Comparison of ENCODE assay signal across 8 cellular contexts in genomic region chr18:3593904-3594759, GRCh38.
DNase-seq lines count a peak whose midpoint lies in the region; ATAC-seq lines count a peak whose summit lies in the region.

No MANE protein-coding gene starts in this region.

- intact Hi-C loops in sciatic nerve (cut with DNase I): loop anchor here (10.0 kb wide), 1 partner anchor 71 kb away; no protein-coding TSS in a partner anchor

- ATAC-seq in HG02973 (IDR thresholded peaks at IDR 0.05; ENCODE audit: unreplicated experiment) (peak; percentile 45), sciatic nerve (peak; percentile 92)

- DNase-seq in SIG-M5 treated with dmso at 0.1 percent for 504 hours (lab: John Stamatoyannopoulos, UW; ENCODE audit: unreplicated experiment) (peak; percentile 81), SIG-M5 (lab: John Stamatoyannopoulos, UW) (no peak), NCI-H1930 (lab: John Stamatoyannopoulos, UW) (peak; percentile 60 to 77), T1000 (lab: John Stamatoyannopoulos, UW) (peak; percentile 75), astrocyte of the hippocampus (ENCODE audit: low read depth, low spot score) (peak; percentile 96), hypothalamus (lab: John Stamatoyannopoulos, UW) (peak; percentile 25 to 98 (median 85)), sciatic nerve (ENCODE audit: low spot score) (peak; percentile 94)
